In genomic region chr13:33872005-33872351, GRCh38 we compare ENCODE assay signal across 1 cellular context.
TF ChIP-seq lines count a peak whose summit lies in the region.

No MANE protein-coding gene starts in this region.

TF ChIP-seq in liver, 16 proteins besides CTCF, POLR2A, EP300 and RAD21 (continued from another document):
- TF ChIP-seq ZBTB33 (IDR thresholded peaks at IDR 0.05) (peak; percentile 77), FOXA2 (IDR thresholded peaks at IDR 0.05) (peak; percentile 44), ATF3 (IDR thresholded peaks at IDR 0.05) (no peak), MAX (IDR thresholded peaks at IDR 0.05) (peak; percentile 34), YY1 (IDR thresholded peaks at IDR 0.05) (peak; percentile 57), SP1 (IDR thresholded peaks at IDR 0.05) (peak; percentile 47), GABPA (IDR thresholded peaks at IDR 0.05 in 1 of 2, conservative IDR thresholded peaks at IDR 0.05 in 1 of 2) (no peak)
